Comparison of ENCODE assay signal across 11 cellular contexts in the genomic region with DNA sequence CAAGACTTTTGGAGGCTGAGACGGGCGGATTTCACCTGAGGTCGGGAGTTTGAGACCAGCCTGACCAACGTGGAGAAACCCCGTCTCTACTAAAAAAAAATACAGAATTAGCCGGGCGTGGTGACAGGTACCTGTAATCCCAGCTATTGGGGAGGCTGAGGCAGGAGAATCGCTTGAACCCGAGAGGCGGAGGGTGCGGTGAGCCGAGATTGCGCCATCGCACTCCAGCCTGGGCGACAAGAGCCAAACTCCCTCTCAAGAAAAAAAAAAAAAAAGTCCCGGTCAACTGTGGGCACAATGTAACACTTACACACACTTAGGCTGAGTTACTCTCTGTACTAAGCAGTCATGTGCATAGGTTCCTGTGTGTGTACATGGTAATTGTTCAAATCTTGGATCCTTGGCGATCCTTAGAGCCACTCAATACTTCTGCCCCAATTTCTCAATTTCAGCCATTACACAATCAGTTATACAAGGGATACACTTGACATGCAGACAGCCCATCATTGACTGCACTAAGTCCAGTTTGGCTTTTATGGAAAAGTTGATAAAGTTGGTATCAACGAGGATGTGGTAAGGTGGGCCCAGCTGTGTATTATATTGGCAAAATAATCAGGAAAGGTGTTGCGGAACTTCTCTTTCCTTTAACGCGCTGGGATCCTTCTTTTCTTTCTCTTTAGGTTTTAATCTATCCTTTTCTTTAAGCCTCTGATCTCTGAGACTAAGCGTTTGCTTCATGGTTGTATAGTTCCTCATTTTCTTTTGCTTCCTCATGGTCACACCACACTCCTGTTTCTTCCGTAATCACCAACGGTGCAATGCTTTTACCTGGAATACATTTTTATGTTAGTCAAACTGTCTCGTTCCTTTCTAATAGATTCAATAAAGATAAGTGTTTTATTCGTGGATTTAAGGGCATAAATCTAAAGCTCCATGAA. TPM values are rescaled to one million over a fixed set of nuclear protein-coding genes. Genes with fewer than 3 reads are reported as not detected.
DNase-seq lines count a peak whose midpoint lies in the region; ATAC-seq, FAIRE-seq and TF ChIP-seq lines count a peak whose summit lies in the region.
"Had no signal": no experiment of that assay in that cellular context is flagged by ENCODE, and none has a peak within 500 bp of the region (broad histone marks: within the 10 kb centered on the region; RNA-seq: fewer than 3 reads in every experiment).

No MANE protein-coding gene starts in this region.

- FAIRE-seq in endothelial cell of umbilical vein (lab: Jason Lieb, UNC) = no peak

- dilution Hi-C loops in endothelial cell of umbilical vein (cut with MboI; ENCODE audit: extremely low pct_ligation_motif_present, low sequenced_read_pairs) = no loop called here

- H3K4me1 Mint-ChIP-seq in Caco-2 (ENCODE audit: low read depth, unreplicated experiment) = peaks cover 43% of the 10 kb centered on the region
- H3K4me1 Mint-ChIP-seq in neural progenitor cell = peaks cover 10% of the 10 kb centered on the region

- H3K36me3 ChIP-seq in Caco-2 (ENCODE audit: control insufficient read depth, insufficient read depth, low read length) = no peaks in the 10 kb centered on the region
- H3K36me3 ChIP-seq in PC-3 (ENCODE audit: low read depth, low read length) = peaks cover 11% of the 10 kb centered on the region
- no peaks in the 10 kb centered on the region for H3K36me3 ChIP-seq in endothelial cell of umbilical vein (ENCODE audit: control insufficient read depth in 2 of 2, extremely low read depth in 1 of 2, insufficient read depth in 2 of 2, low read length in 2 of 2)
- H3K36me3 ChIP-seq in neural progenitor cell = no peaks in the 10 kb centered on the region

- TF ChIP-seq CTCF in Caco-2 (IDR thresholded peaks at IDR 0.05; ENCODE audit: insufficient read depth in 1 of 2, low read depth in 1 of 2, low read length in 1 of 2, severe bottlenecking in 1 of 2, unreplicated experiment in 1 of 2) (no peak), PC-3 (conservative IDR thresholded peaks at IDR 0.05; ENCODE audit: low read depth, low read length) (no peak), endothelial cell of umbilical vein (IDR thresholded peaks at IDR 0.05; ENCODE audit: extremely low read depth in 1 of 2, insufficient read depth in 1 of 2, low read depth in 1 of 2, low read length in 2 of 2) (no peak), neural progenitor cell (IDR thresholded peaks at IDR 0.05) (no peak)

- H3K36me3 Mint-ChIP-seq in Caco-2 (ENCODE audit: insufficient read depth, unreplicated experiment) (peaks cover 16% of the 10 kb centered on the region), neural progenitor cell (peaks cover 6% of the 10 kb centered on the region)

- no peak overlapping the region for H3K4me3 ChIP-seq in Caco-2 (ENCODE audit: low read depth, low read length)
- peak overlapping the region; percentile 50 for H3K4me3 ChIP-seq in PC-3 (ENCODE audit: low read length)
- H3K4me3 ChIP-seq in endothelial cell of umbilical vein (replicated peaks in 1 of 3; ENCODE audit: insufficient read depth in 1 of 3, low read depth in 1 of 3, low read length in 3 of 3) = peak overlapping the region in 1 of 3 experiments; percentile 35
- H3K4me3 ChIP-seq in neural progenitor cell = no peak overlapping the region

- TF ChIP-seq POLR2A in endothelial cell of umbilical vein (IDR thresholded peaks at IDR 0.05; ENCODE audit: low read depth, low read length) = no peak

- H3K4me3 Mint-ChIP-seq in Caco-2 (ENCODE audit: unreplicated experiment) (peak overlapping the region; percentile 34), neural progenitor cell (no peak overlapping the region)
- H3K4me3 Mint-ChIP-seq: nephron progenitor cell had no signal

- peak overlapping the region; percentile 62 for H2AFZ ChIP-seq in PC-3 (ENCODE audit: low read length)
- no peak overlapping the region for H2AFZ ChIP-seq in endothelial cell of umbilical vein (ENCODE audit: low read depth, low read length)
- no peak overlapping the region for H2AFZ ChIP-seq in neural progenitor cell (replicated peaks)

- BruUV-seq in Caco-2 (replicated peaks; lab: Mats Ljungman, UMichigan) (no TSS peak), PC-3 (replicated peaks; lab: Mats Ljungman, UMichigan) (no TSS peak), endothelial cell of umbilical vein (replicated peaks; lab: Mats Ljungman, UMichigan) (TSS peak; percentile 64)

- H3K27ac ChIP-seq in PC-3 (ENCODE audit: low read length) = peak overlapping the region; percentile 87
- H3K27ac ChIP-seq in endothelial cell of umbilical vein (ENCODE audit: insufficient read depth, low read depth, low read length) = peak overlapping the region; percentile 93
- no peak overlapping the region for H3K27ac ChIP-seq in neural progenitor cell

- H3K9ac ChIP-seq in PC-3 (ENCODE audit: low read length) (peak overlapping the region; percentile 42), endothelial cell of umbilical vein (replicated peaks; ENCODE audit: extremely low read depth, insufficient read depth, low read length) (peak overlapping the region; percentile 80), neural progenitor cell (no peak overlapping the region)

- H3K27me3 Mint-ChIP-seq in Caco-2 (ENCODE audit: insufficient read depth, unreplicated experiment) (no peaks in the 10 kb centered on the region), neural progenitor cell (ENCODE audit: insufficient read depth, low read depth) (no peaks in the 10 kb centered on the region)

- no peaks in the 10 kb centered on the region for H3K27me3 ChIP-seq in Caco-2 (replicated peaks; ENCODE audit: control insufficient read depth, insufficient read depth, low read length)
- H3K27me3 ChIP-seq in PC-3 (ENCODE audit: low read length) = no peaks in the 10 kb centered on the region
- no peaks in the 10 kb centered on the region for H3K27me3 ChIP-seq in endothelial cell of umbilical vein (ENCODE audit: control insufficient read depth in 2 of 2, insufficient read depth in 2 of 2, low read length in 2 of 2)
- no peaks in the 10 kb centered on the region for H3K27me3 ChIP-seq in neural progenitor cell

- DNase-seq in Caco-2 (no peak), PC-3 (peak; percentile 51), endothelial cell of umbilical vein (ENCODE audit: low read depth, low spot score) (no peak), neural progenitor cell (ENCODE audit: low spot score) (peak; percentile 5)
- no peak for DNase-seq in activated CD4-positive, CD25-positive, alpha-beta regulatory T cell (lab: John Stamatoyannopoulos, UW)
- DNase-seq: NCI-H446, nephron progenitor cell had no signal

- H3K27ac Mint-ChIP-seq in Caco-2 (ENCODE audit: unreplicated experiment) (peak overlapping the region; percentile 88), neural progenitor cell (no peak overlapping the region)
- H3K27ac Mint-ChIP-seq: activated naive CD4-positive, alpha-beta T cell treated with anti-CD3 and anti-CD28 coated beads, Interleukin-2, amount 50 U/mL, for 72 hours; nephron progenitor cell had no signal

- ATAC-seq in PC-3 = peak; percentile 36
- ATAC-seq in HG03354 (IDR thresholded peaks at IDR 0.05; ENCODE audit: poor library complexity, severe bottlenecking, unreplicated experiment) = no peak
- ATAC-seq in HG03095 (IDR thresholded peaks at IDR 0.05; ENCODE audit: unreplicated experiment) = no peak
- no peak for ATAC-seq in GM19023 (IDR thresholded peaks at IDR 0.05; ENCODE audit: unreplicated experiment)
- ATAC-seq: activated naive CD4-positive, alpha-beta T cell treated with anti-CD3 and anti-CD28 coated beads, Interleukin-2, amount 50 U/mL, for 72 hours had no signal

- peak overlapping the region; percentile 73 for H3K4me2 ChIP-seq in PC-3 (ENCODE audit: low read length)
- H3K4me2 ChIP-seq in endothelial cell of umbilical vein (ENCODE audit: insufficient read depth, low read length) = peak overlapping the region; percentile 86
- no peak overlapping the region for H3K4me2 ChIP-seq in neural progenitor cell

- no peaks in the 10 kb centered on the region for H3K9me1 ChIP-seq in endothelial cell of umbilical vein (replicated peaks; ENCODE audit: control insufficient read depth, extremely low read depth, insufficient read depth, low read length)

- H3K9me3 Mint-ChIP-seq in Caco-2 (ENCODE audit: unreplicated experiment) (no peaks in the 10 kb centered on the region), neural progenitor cell (no peaks in the 10 kb centered on the region)
- H3K9me3 Mint-ChIP-seq: activated naive CD4-positive, alpha-beta T cell treated with anti-CD3 and anti-CD28 coated beads, Interleukin-2, amount 50 U/mL, for 72 hours; nephron progenitor cell had no signal

- H3K9me2 ChIP-seq in PC-3 (replicated peaks; ENCODE audit: low read length) = no peaks in the 10 kb centered on the region

- peaks cover 65% of the 10 kb centered on the region for H3K4me1 ChIP-seq in Caco-2
- H3K4me1 ChIP-seq in PC-3 (ENCODE audit: insufficient read depth, low read length) = peaks cover 46% of the 10 kb centered on the region
- peaks cover 76% of the 10 kb centered on the region for H3K4me1 ChIP-seq in endothelial cell of umbilical vein (ENCODE audit: control insufficient read depth, extremely low read depth, insufficient read depth, low read length)
- H3K4me1 ChIP-seq in neural progenitor cell = peaks cover 4% of the 10 kb centered on the region

- H3K9me3 ChIP-seq in Caco-2 (no peaks in the 10 kb centered on the region), PC-3 (ENCODE audit: low read length) (no peaks in the 10 kb centered on the region), endothelial cell of umbilical vein (replicated peaks; ENCODE audit: control insufficient read depth, insufficient read depth, low read length) (no peaks in the 10 kb centered on the region), neural progenitor cell (ENCODE audit: low read depth) (no peaks in the 10 kb centered on the region)

- POLR2A ChIA-PET in Caco-2 (lab: Charles Lee) (no interaction called here), PC-3 (lab: Charles Lee; ENCODE audit: unreplicated experiment) (no interaction called here), endothelial cell of umbilical vein (lab: Charles Lee) (no interaction called here)

- H3F3A ChIP-seq in PC-3 (ENCODE audit: low read length, unreplicated experiment) (peaks cover 18% of the 10 kb centered on the region), neural progenitor cell (ENCODE audit: low read depth) (no peaks in the 10 kb centered on the region)

- CTCF ChIA-PET in Caco-2 (lab: Charles Lee) = interaction anchor here (0.7 kb wide), 1 partner anchor 10 kb away, joined by 7 read pairs; no protein-coding TSS in a partner anchor
- CTCF ChIA-PET in PC-3 (lab: Charles Lee) = no interaction called here
- CTCF ChIA-PET in endothelial cell of umbilical vein (lab: Charles Lee) = interaction anchor here (0.7 kb wide), 1 partner anchor 12 kb away, joined by 4 read pairs; the partner anchor contains the start of gene SDCCAG8

- intact Hi-C loops in Caco-2 (cut with micrococcal nuclease; ENCODE audit: unreplicated experiment) (no loop called here), PC-3 (cut with micrococcal nuclease) (loop anchor here (1.0 kb wide), 2 partner anchors 12 to 20 kb away; partner anchors contain the start of gene CEP170), endothelial cell of umbilical vein (cut with micrococcal nuclease) (loop anchor here (1.0 kb wide), 2 partner anchors 12 to 20 kb away; partner anchors contain the start of gene CEP170)

- H4K20me1 ChIP-seq in PC-3 (ENCODE audit: low read length) = no peaks in the 10 kb centered on the region
- H4K20me1 ChIP-seq in endothelial cell of umbilical vein (replicated peaks; ENCODE audit: control insufficient read depth, extremely low read depth, insufficient read depth, low read length) = no peaks in the 10 kb centered on the region
- no peaks in the 10 kb centered on the region for H4K20me1 ChIP-seq in neural progenitor cell (ENCODE audit: low read depth)

- H3K79me2 ChIP-seq in PC-3 (ENCODE audit: low read length) (peaks cover 37% of the 10 kb centered on the region), endothelial cell of umbilical vein (ENCODE audit: control insufficient read depth, insufficient read depth, low read length) (peaks cover 39% of the 10 kb centered on the region), neural progenitor cell (ENCODE audit: low read depth) (no peaks in the 10 kb centered on the region)

RNA-seq across cellular contexts. Expression of gene SDCCAG8, which starts 11.8 kb away (rescaled TPM):
- total RNA-seq in Caco-2 (2022) = 20.0 and 23.0 TPM in 2 replicates
- total RNA-seq in PC-3 (2014; rRNA removed) = 99.3 and 194 TPM in 2 replicates
- total RNA-seq in endothelial cell of umbilical vein = 25.7 and 29.4 TPM in 2 replicates
- 14.6 and 15.8 TPM in 2 replicates for polyA plus RNA-seq in endothelial cell of umbilical vein
- polyA plus RNA-seq in endothelial cell of umbilical vein (2011; cell fraction: cytosol; rRNA removed) = 18.1 TPM in 2 replicates
- polyA plus RNA-seq in endothelial cell of umbilical vein (2011; cell fraction: nucleus; rRNA removed) = 36.7 and 37.2 TPM in 2 replicates
- 26.2 and 33.2 TPM in 2 replicates for polyA plus RNA-seq in endothelial cell of umbilical vein (2012)
- polyA minus RNA-seq in endothelial cell of umbilical vein = 19.6 and 22.1 TPM in 2 replicates
- polyA minus RNA-seq in endothelial cell of umbilical vein (2011; cell fraction: cytosol; rRNA and poly(A)+ RNA removed) = 13.3 TPM
- 51.3 and 60.5 TPM in 2 replicates for polyA minus RNA-seq in endothelial cell of umbilical vein (2011; cell fraction: nucleus; rRNA and poly(A)+ RNA removed)
- total RNA-seq in neural progenitor cell (ENCODE audit: low replicate concordance) = 19.6 and 30.3 TPM in 2 replicates

RNA-seq across cellular contexts. Expression of gene CEP170, which starts 12.5 kb away (rescaled TPM):
- total RNA-seq in Caco-2 (2022) (22.4 and 32.4 TPM in 2 replicates), PC-3 (2014; rRNA removed) (65.3 and 78.9 TPM in 2 replicates), endothelial cell of umbilical vein (222 and 225 TPM in 2 replicates), neural progenitor cell (ENCODE audit: low replicate concordance) (103 and 126 TPM in 2 replicates)
- polyA plus RNA-seq in endothelial cell of umbilical vein = 40.0 and 49.6 TPM in 2 replicates
- polyA plus RNA-seq in endothelial cell of umbilical vein (2011; cell fraction: cytosol; rRNA removed) = 51.3 and 54.3 TPM in 2 replicates
- polyA plus RNA-seq in endothelial cell of umbilical vein (2011; cell fraction: nucleus; rRNA removed) = 201 and 269 TPM in 2 replicates
- polyA plus RNA-seq in endothelial cell of umbilical vein (2012) = 102 and 130 TPM in 2 replicates
- polyA minus RNA-seq in endothelial cell of umbilical vein = 255 and 256 TPM in 2 replicates
- 34.8 TPM for polyA minus RNA-seq in endothelial cell of umbilical vein (2011; cell fraction: cytosol; rRNA and poly(A)+ RNA removed)
- 470 and 485 TPM in 2 replicates for polyA minus RNA-seq in endothelial cell of umbilical vein (2011; cell fraction: nucleus; rRNA and poly(A)+ RNA removed)

Comparison
In these comparisons a context has a peak if more than half of its experiments do, and no peak if none do; other contexts are left out.
1. DNase-seq: peak in PC-3 (single experiment) and neural progenitor cell (single experiment); none in Caco-2 (0 of 2), endothelial cell of umbilical vein (single experiment) and activated CD4-positive, CD25-positive, alpha-beta regulatory T cell (0 of 4).